In genomic region chr5:180109920-180110319, GRCh38 we compare ENCODE assay signal across 17 cellular contexts. TPM values are rescaled to one million over a fixed set of nuclear protein-coding genes. Genes with fewer than 3 reads are reported as not detected.
DNase-seq lines count a peak whose midpoint lies in the region; ATAC-seq and TF ChIP-seq lines count a peak whose summit lies in the region.
"Had no signal": no experiment of that assay in that cellular context is flagged by ENCODE, and none has a peak within 500 bp of the region (broad histone marks: within the 10 kb centered on the region; RNA-seq: fewer than 3 reads in every experiment).

No MANE protein-coding gene starts in this region.

- no peak overlapping the region for H3K4me3 Mint-ChIP-seq in activated naive CD4-positive, alpha-beta T cell treated with anti-CD3 and anti-CD28 coated beads, Interleukin-2, amount 10 ng/mL, durations not matched to agents 7 days and 5 days
- H3K4me3 Mint-ChIP-seq in activated naive CD8-positive, alpha-beta T cell treated with anti-CD3 and anti-CD28 coated beads for 36 hours, result no peak overlapping the region
- H3K4me3 Mint-ChIP-seq: B cell; CD4-positive, alpha-beta T cell; H9 had no signal

- no peak overlapping the region for H3K18ac ChIP-seq in neuronal stem cell (ENCODE audit: low read length)

- no peak overlapping the region for H2BK5ac ChIP-seq in neuronal stem cell (ENCODE audit: low read length)

- no peak overlapping the region for H3K4me2 ChIP-seq in neuronal stem cell (ENCODE audit: insufficient read depth, low read length, poor library complexity, severe bottlenecking)

- H3K4ac ChIP-seq in neuronal stem cell (ENCODE audit: low read length), result no peak overlapping the region

- H3K4me3 ChIP-seq in neuronal stem cell (ENCODE audit: low read length in 2 of 2), result no peak overlapping the region
- H3K4me3 ChIP-seq: GM12878 had no signal

- no peaks in the 10 kb centered on the region for H3K36me3 Mint-ChIP-seq in activated naive CD4-positive, alpha-beta T cell treated with anti-CD3 and anti-CD28 coated beads, Interleukin-2, amount 10 ng/mL, durations not matched to agents 7 days and 5 days
- peaks cover 11 to 15% of the 10 kb centered on the region in 2 donors for H3K36me3 Mint-ChIP-seq in activated naive CD4-positive, alpha-beta T cell treated with anti-CD3 and anti-CD28 coated beads, Interleukin-2, amount 50 U/mL, for 72 hours
- H3K36me3 Mint-ChIP-seq in activated naive CD8-positive, alpha-beta T cell treated with anti-CD3 and anti-CD28 coated beads for 36 hours, result no peaks in the 10 kb centered on the region

- no peaks in the 10 kb centered on the region for H3K4me1 ChIP-seq in neuronal stem cell (ENCODE audit: control insufficient read depth in 2 of 2, insufficient read depth in 1 of 2, low read depth in 1 of 2, low read length in 2 of 2)
- H3K4me1 ChIP-seq in foreskin keratinocyte, result no peaks in the 10 kb centered on the region

- CTCF ChIA-PET in activated naive CD4-positive, alpha-beta T cell treated with anti-CD3 and anti-CD28 coated beads, Interleukin-2, amount 10 ng/mL, durations not matched to agents 7 days and 5 days (lab: Charles Lee), result interaction anchor here (0.6 kb wide), 1 partner anchor 16 kb away, joined by 5 read pairs; no protein-coding TSS in a partner anchor

- no peak for ATAC-seq in activated naive CD4-positive, alpha-beta T cell treated with anti-CD3 and anti-CD28 coated beads, Interleukin-2, amount 50 U/mL, for 72 hours
- ATAC-seq in foreskin keratinocyte, result no peak
- ATAC-seq: GM12878 had no signal

- no peaks in the 10 kb centered on the region for H3K4me1 Mint-ChIP-seq in activated naive CD4-positive, alpha-beta T cell treated with anti-CD3 and anti-CD28 coated beads, Interleukin-2, amount 10 ng/mL, durations not matched to agents 7 days and 5 days
- no peaks in the 10 kb centered on the region for H3K4me1 Mint-ChIP-seq in activated naive CD8-positive, alpha-beta T cell treated with anti-CD3 and anti-CD28 coated beads for 36 hours
- H3K4me1 Mint-ChIP-seq: B cell had no signal

- peak; percentile 14 for DNase-seq in activated naive CD4-positive, alpha-beta T cell treated with anti-CD3 and anti-CD28 coated beads, Interleukin-2, amount 10 ng/mL, durations not matched to agents 7 days and 5 days
- DNase-seq in activated naive CD4-positive, alpha-beta T cell treated with anti-CD3 and anti-CD28 coated beads, Interleukin-2, amount 50 U/mL, for 72 hours (ENCODE audit: low spot score in 2 of 2), result no peak
- DNase-seq in ecto neural progenitor cell (ENCODE audit: low spot score) (peak; percentile 24), neuronal stem cell (ENCODE audit: low spot score) (no peak), foreskin keratinocyte (no peak), hippocampal formation (lab: John Stamatoyannopoulos, UW) (no peak)
- no peak for DNase-seq in activated naive CD8-positive, alpha-beta T cell treated with anti-CD3 and anti-CD28 coated beads for 36 hours
- DNase-seq: ACHN, C1 segment of cervical spinal cord, Calu3, DMS 273 treated with DMSO at 0.1 percent for 48 hours, DMS79, GOT3, H9 had no signal

- H3K23ac ChIP-seq in neuronal stem cell (ENCODE audit: low read depth, low read length, poor library complexity), result no peak overlapping the region

- H3K9ac ChIP-seq in neuronal stem cell (ENCODE audit: low read depth, low read length, poor library complexity), result no peak overlapping the region

- H3K79me1 ChIP-seq in neuronal stem cell (ENCODE audit: low read depth, low read length), result no peaks in the 10 kb centered on the region

- H3K36me3 ChIP-seq in neuronal stem cell (replicated peaks in 1 of 2; ENCODE audit: control insufficient read depth in 2 of 2, insufficient read depth in 2 of 2, low read length in 2 of 2), result no peaks in the 10 kb centered on the region

- H2BK15ac ChIP-seq in neuronal stem cell (ENCODE audit: low read length), result no peak overlapping the region

- H4K91ac ChIP-seq in neuronal stem cell (ENCODE audit: low read depth, low read length, poor library complexity), result no peak overlapping the region

- no peak overlapping the region for H4K8ac ChIP-seq in neuronal stem cell (ENCODE audit: low read depth, low read length)

- H3K27me3 Mint-ChIP-seq in activated naive CD4-positive, alpha-beta T cell treated with anti-CD3 and anti-CD28 coated beads, Interleukin-2, amount 10 ng/mL, durations not matched to agents 7 days and 5 days, result no peaks in the 10 kb centered on the region
- H3K27me3 Mint-ChIP-seq in activated naive CD8-positive, alpha-beta T cell treated with anti-CD3 and anti-CD28 coated beads for 36 hours, result peaks cover 4% of the 10 kb centered on the region

- no CpG with 5 or more reads among the region's 9 CpGs for WGBS in neuronal stem cell (ENCODE audit: extremely low coverage in 2 of 2, insufficient read length in 2 of 2, insufficient replicate concordance in 1 of 2), 2 donors

- no peaks in the 10 kb centered on the region for H3K27me3 ChIP-seq in neuronal stem cell (ENCODE audit: control insufficient read depth in 3 of 3, insufficient read depth in 3 of 3, low read depth in 1 of 3, low read length in 3 of 3)
- no peaks in the 10 kb centered on the region for H3K27me3 ChIP-seq in foreskin keratinocyte

- no peak overlapping the region for H2BK12ac ChIP-seq in neuronal stem cell (ENCODE audit: low read length)

- H3K27ac ChIP-seq in neuronal stem cell (replicated peaks; ENCODE audit: low read length) (no peak overlapping the region), foreskin keratinocyte (no peak overlapping the region)

- peaks cover 15% of the 10 kb centered on the region for H3K9me3 Mint-ChIP-seq in activated naive CD4-positive, alpha-beta T cell treated with anti-CD3 and anti-CD28 coated beads, Interleukin-2, amount 10 ng/mL, durations not matched to agents 7 days and 5 days
- H3K9me3 Mint-ChIP-seq in activated naive CD4-positive, alpha-beta T cell treated with anti-CD3 and anti-CD28 coated beads, Interleukin-2, amount 50 U/mL, for 72 hours, result peaks cover 12 to 16% of the 10 kb centered on the region in 2 donors
- peaks cover 16% of the 10 kb centered on the region for H3K9me3 Mint-ChIP-seq in activated naive CD8-positive, alpha-beta T cell treated with anti-CD3 and anti-CD28 coated beads for 36 hours

- H2AFZ ChIP-seq in neuronal stem cell (ENCODE audit: low read length), result peak overlapping the region; percentile 66

- no peak overlapping the region for H2AK5ac ChIP-seq in neuronal stem cell (ENCODE audit: low read depth, low read length)

- no peak for TF ChIP-seq CTCF in foreskin keratinocyte (conservative IDR thresholded peaks at IDR 0.05)

- no peak overlapping the region for H3K27ac Mint-ChIP-seq in activated naive CD4-positive, alpha-beta T cell treated with anti-CD3 and anti-CD28 coated beads, Interleukin-2, amount 10 ng/mL, durations not matched to agents 7 days and 5 days
- no peak overlapping the region for H3K27ac Mint-ChIP-seq in activated naive CD4-positive, alpha-beta T cell treated with anti-CD3 and anti-CD28 coated beads, Interleukin-2, amount 50 U/mL, for 72 hours
- no peak overlapping the region for H3K27ac Mint-ChIP-seq in activated naive CD8-positive, alpha-beta T cell treated with anti-CD3 and anti-CD28 coated beads for 36 hours
- H3K27ac Mint-ChIP-seq: B cell; CD4-positive, alpha-beta T cell had no signal

- H2BK120ac ChIP-seq in neuronal stem cell (ENCODE audit: low read depth, low read length), result no peak overlapping the region

- H3K14ac ChIP-seq in neuronal stem cell (ENCODE audit: low read length), result no peak overlapping the region

- peaks cover 2 to 18% of the 10 kb centered on the region in 2 donors for H3K9me3 ChIP-seq in neuronal stem cell (replicated peaks in 1 of 2; ENCODE audit: control insufficient read depth in 2 of 2, insufficient read depth in 1 of 2, low read depth in 1 of 2, low read length in 2 of 2)

RNA-seq across cellular contexts. Expression of gene RNF130, which starts 38.4 kb away (rescaled TPM):
- 10 to 100 TPM in 1 of 2 donors, 1 to 10 TPM in 1; 7.7 to 14.2 TPM for total RNA-seq in activated naive CD4-positive, alpha-beta T cell treated with anti-CD3 and anti-CD28 coated beads, Interleukin-2, amount 50 U/mL, for 72 hours
- polyA plus RNA-seq in neuronal stem cell (2013, experiment 1 of 2), result 190 TPM
- polyA plus RNA-seq in neuronal stem cell (2013, experiment 2 of 2), result 194 TPM
- 20.2 and 21.0 TPM in 2 replicates for total RNA-seq in foreskin keratinocyte
- 24.4 and 25.9 TPM in 2 replicates for polyA plus RNA-seq in foreskin keratinocyte
- 10 to 100 TPM in 1 of 2 experiments, 1 to 10 TPM in 1; 10.0 to 10.8 TPM for total RNA-seq in activated naive CD8-positive, alpha-beta T cell treated with anti-CD3 and anti-CD28 coated beads for 36 hours

Comparison
In these comparisons a context has a peak if more than half of its experiments do, and no peak if none do; other contexts are left out.
1. DNase-seq: peak in activated naive CD4-positive, alpha-beta T cell treated with anti-CD3 and anti-CD28 coated beads, Interleukin-2, amount 10 ng/mL, durations not matched to agents 7 days and 5 days (single experiment) and ecto neural progenitor cell (single experiment); none in activated naive CD4-positive, alpha-beta T cell treated with anti-CD3 and anti-CD28 coated beads, Interleukin-2, amount 50 U/mL, for 72 hours (0 of 2), neuronal stem cell (single experiment), foreskin keratinocyte (0 of 2), hippocampal formation (0 of 2) and activated naive CD8-positive, alpha-beta T cell treated with anti-CD3 and anti-CD28 coated beads for 36 hours (single experiment).